8 cellular contexts compared by ENCODE assay signal in the genomic region with DNA sequence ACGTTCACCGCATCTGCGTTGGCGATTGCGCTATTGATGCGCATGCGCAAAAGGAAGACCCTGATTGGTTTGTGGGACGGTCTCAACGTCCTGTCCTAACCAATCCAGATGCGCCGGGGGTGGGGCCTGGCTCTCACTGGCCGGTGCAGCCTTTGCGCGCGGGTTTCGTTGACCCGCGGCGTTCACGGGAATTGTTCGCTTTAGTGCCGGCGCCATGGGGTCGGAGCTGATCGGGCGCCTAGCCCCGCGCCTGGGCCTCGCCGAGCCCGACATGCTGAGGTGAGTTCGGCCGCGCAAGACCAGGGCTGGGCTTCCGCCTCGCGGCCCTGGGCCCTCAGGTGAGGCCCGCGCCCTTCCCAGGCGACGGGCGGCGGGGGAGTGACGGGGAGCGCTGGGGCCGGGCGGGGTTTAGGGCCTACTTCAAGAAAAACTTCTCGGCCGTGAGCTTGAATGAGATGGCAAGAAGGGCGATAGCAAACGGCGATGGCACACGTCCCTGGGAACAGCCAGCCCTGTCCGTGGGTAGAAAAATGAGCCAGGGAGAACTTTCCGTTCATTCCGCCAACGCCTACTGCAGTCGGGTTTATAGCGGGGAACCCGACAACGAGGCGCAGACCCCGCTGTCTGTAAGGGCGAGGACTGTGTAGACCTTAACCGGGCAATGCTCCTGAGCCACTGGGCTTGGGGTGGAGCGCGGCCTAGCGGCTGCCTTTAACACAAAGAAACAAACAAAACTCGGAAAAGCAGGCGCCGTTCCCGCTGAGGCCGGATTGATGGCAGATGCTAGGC. TPM values are rescaled to one million over a fixed set of nuclear protein-coding genes. Genes with fewer than 3 reads are reported as not detected.
DNase-seq lines count a peak whose midpoint lies in the region; ATAC-seq and TF ChIP-seq lines count a peak whose summit lies in the region.

A gene with protein sequence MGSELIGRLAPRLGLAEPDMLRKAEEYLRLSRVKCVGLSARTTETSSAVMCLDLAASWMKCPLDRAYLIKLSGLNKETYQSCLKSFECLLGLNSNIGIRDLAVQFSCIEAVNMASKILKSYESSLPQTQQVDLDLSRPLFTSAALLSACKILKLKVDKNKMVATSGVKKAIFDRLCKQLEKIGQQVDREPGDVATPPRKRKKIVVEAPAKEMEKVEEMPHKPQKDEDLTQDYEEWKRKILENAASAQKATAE (plus strand): TSS at position 168 of the 789 bp plus-strand sequence. CDS start 47 bp downstream, at position 215.

- peaks cover 14% of the 10 kb centered on the region for H3K36me3 Mint-ChIP-seq in activated naive CD4-positive, alpha-beta T cell treated with anti-CD3 and anti-CD28 coated beads, Interleukin-2, amount 10 ng/mL, durations not matched to agents 7 days and 5 days

- H3K27ac ChIP-seq in thoracic aorta, result peak within 1 kb of the TSS; percentile 95 to 96

- ATAC-seq in omental fat pad (ENCODE audit: low FRiP score) (peak; percentile 96), thoracic aorta (ENCODE audit: insufficient number of reproducible peaks, low FRiP score, low read depth) (peak; percentile 97)

- POLR2A ChIA-PET in HEK293T (lab: Yijun Ruan, JAX), result interaction anchor here (0.6 to 1.7 kb wide), 9 partner anchors 11 to 195 kb away, joined by 3 to 7 read pairs (median 3); partner anchors contain the start of gene GPT2

- H3K36me3 ChIP-seq in thoracic aorta, result no peaks in the 10 kb centered on the region

- no peaks in the 10 kb centered on the region for H3K27me3 ChIP-seq in thoracic aorta (replicated peaks; ENCODE audit: insufficient read depth)

- H3K4me3 ChIP-seq in GM08714 (ENCODE audit: low read length) (peak within 1 kb of the TSS; percentile 93), thoracic aorta (peak within 1 kb of the TSS; percentile 76)

- H3K9me3 Mint-ChIP-seq in activated naive CD4-positive, alpha-beta T cell treated with anti-CD3 and anti-CD28 coated beads, Interleukin-2, amount 10 ng/mL, durations not matched to agents 7 days and 5 days, result no peaks in the 10 kb centered on the region

- no peak within 1 kb of the TSS for H3K4me3 Mint-ChIP-seq in activated naive CD4-positive, alpha-beta T cell treated with anti-CD3 and anti-CD28 coated beads, Interleukin-2, amount 10 ng/mL, durations not matched to agents 7 days and 5 days

- TF ChIP-seq CTCF in omental fat pad (IDR thresholded peaks at IDR 0.05) (no peak), thoracic aorta (IDR thresholded peaks at IDR 0.05) (peak; percentile 12)

- H3K4me1 Mint-ChIP-seq in activated naive CD4-positive, alpha-beta T cell treated with anti-CD3 and anti-CD28 coated beads, Interleukin-2, amount 10 ng/mL, durations not matched to agents 7 days and 5 days, result peaks cover 23% of the 10 kb centered on the region

- no peak within 1 kb of the TSS for H3K27ac Mint-ChIP-seq in activated naive CD4-positive, alpha-beta T cell treated with anti-CD3 and anti-CD28 coated beads, Interleukin-2, amount 10 ng/mL, durations not matched to agents 7 days and 5 days

- peaks cover 20 to 32% of the 10 kb centered on the region in 2 donors for H3K4me1 ChIP-seq in thoracic aorta (ENCODE audit: control insufficient read depth in 1 of 2, low read depth in 2 of 2)

- DNase-seq in HEK293T (ENCODE audit: extremely low spot score) (peak; percentile 94), MV-4-11 (lab: John Stamatoyannopoulos, UW) (peak; percentile 98), SK-N-DZ (ENCODE audit: low spot score) (peak; percentile 98), glomerular endothelial cell (ENCODE audit: extremely low read depth, low read depth, low spot score) (no peak), omental fat pad (ENCODE audit: low spot score) (peak; percentile 99), thoracic aorta (ENCODE audit: low spot score) (peak; percentile 97)
- DNase-seq in activated naive CD4-positive, alpha-beta T cell treated with anti-CD3 and anti-CD28 coated beads, Interleukin-2, amount 10 ng/mL, durations not matched to agents 7 days and 5 days, result peak; percentile 98

- H3K27me3 Mint-ChIP-seq in activated naive CD4-positive, alpha-beta T cell treated with anti-CD3 and anti-CD28 coated beads, Interleukin-2, amount 10 ng/mL, durations not matched to agents 7 days and 5 days, result no peaks in the 10 kb centered on the region

- CTCF ChIA-PET in HEK293T (lab: Yijun Ruan, JAX), result no interaction called here
- CTCF ChIA-PET in activated naive CD4-positive, alpha-beta T cell treated with anti-CD3 and anti-CD28 coated beads, Interleukin-2, amount 10 ng/mL, durations not matched to agents 7 days and 5 days (lab: Charles Lee), result interaction anchor here (0.8 to 1.4 kb wide), 5 partner anchors 15 to 165 kb away, joined by 3 to 5 read pairs (median 3); no protein-coding TSS in a partner anchor

- no peaks in the 10 kb centered on the region for H3K9me3 ChIP-seq in thoracic aorta

TF ChIP-seq in HEK293T, 16 proteins besides CTCF, POLR2A, EP300 and RAD21:
- TF ChIP-seq LEF1 (IDR thresholded peaks at IDR 0.05; ENCODE audit: borderline replicate concordance) (no peak), L3MBTL2 (conservative IDR thresholded peaks at IDR 0.05) (peak; percentile 56), ELF4 (IDR thresholded peaks at IDR 0.05) (peak; percentile 32; the same call in 1 of the 2 replicates), FOXK2 (IDR thresholded peaks at IDR 0.05) (no peak), ZNF384 (IDR thresholded peaks at IDR 0.05) (no peak), SUZ12 (IDR thresholded peaks at IDR 0.05) (no peak), NFRKB (IDR thresholded peaks at IDR 0.05) (no peak)

RNA-seq across cellular contexts. Expression of the gene that starts here (rescaled TPM):
- 160 and 178 TPM in 2 replicates for polyA plus RNA-seq in SK-N-DZ (2014; cell fraction: cytosol; rRNA removed)
- polyA plus RNA-seq in SK-N-DZ (2014; cell fraction: nucleus; rRNA removed), result 80.6 and 105 TPM in 2 replicates
- 4.7 and 13.0 TPM in 2 replicates for total RNA-seq in glomerular endothelial cell
- total RNA-seq in omental fat pad, result 1 to 10 TPM in 2 of 4 donors, under 1 TPM in 2; 0.63 to 3.1 (median 1.5) TPM
- total RNA-seq in thoracic aorta, result 10 to 100 TPM in 1 of 2 donors, 1 to 10 TPM in 1; 2.0 to 14.8 TPM
